Comparison of ENCODE assay signal across 8 cellular contexts in the genomic region with DNA sequence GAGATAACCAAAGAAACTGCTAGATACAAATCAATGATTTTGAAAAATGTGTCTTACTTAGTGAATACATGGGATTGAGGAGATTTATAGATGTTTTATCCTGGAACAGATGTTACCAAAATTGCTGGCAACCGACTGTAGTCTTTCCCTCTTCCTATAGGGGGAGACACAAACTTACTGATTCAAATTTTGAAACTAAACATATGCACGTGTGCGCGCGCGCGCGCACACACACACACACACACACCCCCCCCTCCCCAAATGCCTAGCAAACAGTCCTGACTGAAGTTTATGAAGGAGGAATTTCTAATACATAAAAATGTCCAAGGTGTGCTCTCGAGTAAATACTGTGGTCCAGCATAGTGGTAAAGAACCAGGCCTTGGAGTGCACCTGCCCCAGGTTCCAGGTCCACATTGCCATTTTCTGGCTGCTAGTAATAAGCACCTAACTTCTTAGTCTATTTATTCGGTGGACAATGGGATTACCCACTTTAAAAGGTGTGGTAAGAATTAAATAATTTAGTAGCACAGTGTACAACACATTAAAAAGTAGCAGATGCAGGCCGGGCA. TPM values are rescaled to one million over a fixed set of nuclear protein-coding genes. Genes with fewer than 3 reads are reported as not detected.
DNase-seq lines count a peak whose midpoint lies in the region; ATAC-seq and TF ChIP-seq lines count a peak whose summit lies in the region.

No MANE protein-coding gene starts in this region.

- H3K4me3 Mint-ChIP-seq in memory B cell = no peak overlapping the region
- no peak overlapping the region for H3K4me3 Mint-ChIP-seq in T-helper 2 cell treated with Interferon-gamma antibody and Interleukin-4, amounts not matched to agents 5 μg/mL and 100 μg/mL, for 36 hours

- DNase-seq in stimulated activated naive CD4-positive, alpha-beta T cell (lab: John Stamatoyannopoulos, UW) = peak in 5 of 6 experiments; percentile 13 to 53 (median 36)
- DNase-seq in stimulated activated naive CD4-positive, alpha-beta T cell treated with Interleukin-2 at 50 U/mL for 16 hours (lab: John Stamatoyannopoulos, UW) = no peak
- no peak for DNase-seq in RWPE1 (ENCODE audit: low spot score)
- DNase-seq in mammary epithelial cell = no peak
- DNase-seq in memory B cell (ENCODE audit: low spot score in 2 of 2) = peak in 1 of 2 donors; percentile 39
- no peak for DNase-seq in T-helper 2 cell treated with Interferon-gamma antibody and Interleukin-4, amounts not matched to agents 5 μg/mL and 100 μg/mL, for 36 hours (ENCODE audit: low spot score)

- CTCF ChIA-PET in RWPE1 (lab: Yijun Ruan, JAX) = no interaction called here
- CTCF ChIA-PET in mammary epithelial cell (lab: Charles Lee; ENCODE audit: low non-redundant PET) = no interaction called here

- H3K27ac ChIP-seq in RWPE1 (peak overlapping the region; percentile 94), mammary epithelial cell (ENCODE audit: insufficient read depth, low read depth, low read length) (no peak overlapping the region)

- WGBS in mammary epithelial cell (ENCODE audit: low coverage, missing lambda C conversion rate) = 92% methylated on average over 11 of the region's 11 CpGs

- H2AFZ ChIP-seq in mammary epithelial cell (ENCODE audit: low read depth, low read length) = no peak overlapping the region

- no peaks in the 10 kb centered on the region for H3K9me3 Mint-ChIP-seq in memory B cell
- no peaks in the 10 kb centered on the region for H3K9me3 Mint-ChIP-seq in T-helper 2 cell treated with Interferon-gamma antibody and Interleukin-4, amounts not matched to agents 5 μg/mL and 100 μg/mL, for 36 hours

- no peaks in the 10 kb centered on the region for H4K20me1 ChIP-seq in mammary epithelial cell (ENCODE audit: insufficient read depth, low read length)

- H3K4me2 ChIP-seq in mammary epithelial cell (ENCODE audit: insufficient read depth, low read depth, low read length) = no peak overlapping the region

- in situ Hi-C loops in mammary epithelial cell (cut with MboI; ENCODE audit: low sequenced_read_pairs in 2 of 2) = no loop called here

- H3K4me1 ChIP-seq in mammary epithelial cell (ENCODE audit: insufficient read depth, low read length) = peaks cover 14% of the 10 kb centered on the region

- peaks cover 23% of the 10 kb centered on the region for H3K36me3 Mint-ChIP-seq in memory B cell
- peaks cover 63% of the 10 kb centered on the region for H3K36me3 Mint-ChIP-seq in T-helper 2 cell treated with Interferon-gamma antibody and Interleukin-4, amounts not matched to agents 5 μg/mL and 100 μg/mL, for 36 hours (ENCODE audit: low read depth)

- H3K79me2 ChIP-seq in mammary epithelial cell (ENCODE audit: insufficient read depth, low read length) = peaks cover 6% of the 10 kb centered on the region

- H3K27me3 Mint-ChIP-seq in memory B cell = no peaks in the 10 kb centered on the region
- no peaks in the 10 kb centered on the region for H3K27me3 Mint-ChIP-seq in T-helper 2 cell treated with Interferon-gamma antibody and Interleukin-4, amounts not matched to agents 5 μg/mL and 100 μg/mL, for 36 hours (ENCODE audit: low read depth)

- no peaks in the 10 kb centered on the region for H3K4me1 Mint-ChIP-seq in memory B cell
- peaks cover 2% of the 10 kb centered on the region for H3K4me1 Mint-ChIP-seq in T-helper 2 cell treated with Interferon-gamma antibody and Interleukin-4, amounts not matched to agents 5 μg/mL and 100 μg/mL, for 36 hours (ENCODE audit: low read depth)

- no peaks in the 10 kb centered on the region for H3K27me3 ChIP-seq in mammary epithelial cell (ENCODE audit: insufficient read depth, low read length)

- no TSS peak for BruUV-seq in mammary epithelial cell (replicated peaks; lab: Mats Ljungman, UMichigan)

- intact Hi-C loops in mammary epithelial cell (cut with micrococcal nuclease) = loop anchor here (1.0 to 5.0 kb wide), 2 partner anchors 123 to 154 kb away; a partner anchor contains a TSS

- POLR2A ChIA-PET in RWPE1 (lab: Yijun Ruan, JAX; ENCODE audit: low non-redundant PET) = no interaction called here

- ATAC-seq in memory B cell (ENCODE audit: low read depth) = peak; percentile 37
- no peak for ATAC-seq in GM18858 (IDR thresholded peaks at IDR 0.05; ENCODE audit: unreplicated experiment)
- ATAC-seq in HG03039 (IDR thresholded peaks at IDR 0.05; ENCODE audit: unreplicated experiment) = no peak

- H3K36me3 ChIP-seq in mammary epithelial cell (ENCODE audit: insufficient read depth, low read length) = peaks cover 38% of the 10 kb centered on the region

- no peak overlapping the region for H3K9ac ChIP-seq in mammary epithelial cell (ENCODE audit: insufficient read depth, low read length)

- no peak overlapping the region for H3K4me3 ChIP-seq in mammary epithelial cell (replicated peaks in 1 of 3; ENCODE audit: insufficient read depth in 1 of 3, low read depth in 2 of 3, low read length in 3 of 3)

- dilution Hi-C loops in mammary epithelial cell (cut with HindIII; ENCODE audit: low sequenced_read_pairs) = no loop called here

- no peak overlapping the region for H3K27ac Mint-ChIP-seq in memory B cell
- no peak overlapping the region for H3K27ac Mint-ChIP-seq in T-helper 2 cell treated with Interferon-gamma antibody and Interleukin-4, amounts not matched to agents 5 μg/mL and 100 μg/mL, for 36 hours

- H3K9me3 ChIP-seq in mammary epithelial cell (replicated peaks; ENCODE audit: insufficient read depth, low read length) = no peaks in the 10 kb centered on the region

- TF ChIP-seq CTCF in RWPE1 (conservative IDR thresholded peaks at IDR 0.05; ENCODE audit: low read depth) (peak; percentile 59), mammary epithelial cell (conservative IDR thresholded peaks at IDR 0.05 in 1 of 2, IDR thresholded peaks at IDR 0.05 in 1 of 2; ENCODE audit: extremely low read depth in 1 of 2, insufficient read depth in 1 of 2, low read depth in 1 of 2, low read length in 2 of 2) (peak; percentile 52 to 57)

RNA-seq across cellular contexts. Expression of a gene that starts 18.5 kb away (rescaled TPM):
- total RNA-seq in mammary epithelial cell = 1 to 10 TPM; 2.3 to 5.7 TPM
- 2.4 TPM for polyA plus RNA-seq in mammary epithelial cell
- polyA minus RNA-seq in mammary epithelial cell = 7.5 TPM

RNA-seq across cellular contexts. Expression of a gene that starts 44.3 kb away (rescaled TPM):
- total RNA-seq in mammary epithelial cell = 10 to 100 TPM; 19.0 to 54.6 TPM
- 34.1 TPM for polyA plus RNA-seq in mammary epithelial cell
- polyA minus RNA-seq in mammary epithelial cell = 60.7 TPM

Comparison
In these comparisons a context has a peak if more than half of its experiments do, and no peak if none do; other contexts are left out.
1. DNase-seq: peak in stimulated activated naive CD4-positive, alpha-beta T cell (5 of 6); none in stimulated activated naive CD4-positive, alpha-beta T cell treated with Interleukin-2 at 50 U/mL for 16 hours (single experiment), RWPE1 (single experiment), mammary epithelial cell (single experiment) and T-helper 2 cell treated with Interferon-gamma antibody and Interleukin-4, amounts not matched to agents 5 μg/mL and 100 μg/mL, for 36 hours (single experiment).